12 cellular contexts compared by ENCODE assay signal in the genomic region with DNA sequence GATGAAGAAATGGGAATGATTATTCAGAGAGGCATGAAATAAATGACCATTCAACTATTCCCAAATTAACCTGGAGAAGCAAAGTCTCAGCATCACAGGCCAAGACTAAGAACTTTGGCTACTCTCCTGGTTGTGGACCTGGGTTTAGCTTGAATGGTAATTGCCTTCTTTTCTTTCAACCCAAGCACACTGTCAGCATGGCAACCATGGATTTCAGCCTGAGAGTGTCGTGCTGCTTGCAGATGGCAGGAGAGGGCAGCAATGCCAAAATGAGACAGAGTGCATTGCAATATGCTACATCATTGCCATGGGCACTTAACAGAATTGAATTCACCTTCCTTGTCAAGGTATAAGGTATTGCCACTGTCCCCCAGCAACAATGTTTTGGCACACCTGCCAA.
A peak's percentile ranks its signal among the peaks of the same experiment; 100 is the strongest.
DNase-seq lines count a peak whose midpoint lies in the region; ATAC-seq lines count a peak whose summit lies in the region.
"Had no signal": no experiment of that assay in that cellular context is flagged by ENCODE, and none has a peak within 500 bp of the region (broad histone marks: within the 10 kb centered on the region; RNA-seq: fewer than 3 reads in every experiment).

No MANE protein-coding gene starts in this region.

- ATAC-seq in T-cell (replicated peaks in 1 of 4) = no peak

- H3K9me3 Mint-ChIP-seq in T-cell = peaks cover 0 to 17% (median 0%) of the 10 kb centered on the region in 3 donors
- H3K9me3 Mint-ChIP-seq: IgD-negative memory B cell had no signal

- CTCF ChIA-PET in T-cell (lab: Charles Lee) = no interaction called here

- no peaks in the 10 kb centered on the region for H3K27me3 Mint-ChIP-seq in T-cell
- H3K27me3 Mint-ChIP-seq: CD4-positive, alpha-beta T cell; IgD-negative memory B cell had no signal

- H3K4me1 Mint-ChIP-seq in T-cell = no peaks in the 10 kb centered on the region
- H3K4me1 Mint-ChIP-seq: IgD-negative memory B cell had no signal

- no peak overlapping the region for H3K4me3 Mint-ChIP-seq in T-cell
- H3K4me3 Mint-ChIP-seq: CD4-positive, alpha-beta T cell; IgD-negative memory B cell had no signal

- H3K36me3 Mint-ChIP-seq in T-cell = no peaks in the 10 kb centered on the region
- H3K36me3 Mint-ChIP-seq: IgD-negative memory B cell had no signal

- H3K27ac Mint-ChIP-seq in T-cell = no peak overlapping the region
- H3K27ac Mint-ChIP-seq: CD4-positive, alpha-beta T cell; IgD-negative memory B cell had no signal

- POLR2A ChIA-PET in T-cell (lab: Charles Lee) = no interaction called here

- DNase-seq in NCI-H2171 treated with DMSO at 0.1 percent for 48 hours (lab: John Stamatoyannopoulos, UW) = peak; percentile 0
- DNase-seq in NCI-H2171 (lab: John Stamatoyannopoulos, UW) = no peak
- DNase-seq in cerebellar nuclear complex (lab: John Stamatoyannopoulos, UW) = peak; percentile 9 to 26
- DNase-seq in midbrain (lab: John Stamatoyannopoulos, UW) = peak; percentile 26
- DNase-seq in NCI-H748 treated with DMSO at 0.1 percent for 48 hours (lab: John Stamatoyannopoulos, UW) = no peak
- no peak for DNase-seq in T-cell
- DNase-seq in stimulated activated CD4-positive, alpha-beta T cell treated with anti-CD3 and anti-CD28 coated beads, Interleukin-15, amount 100 ng/mL, for 24 hours = no peak
- DNase-seq: AML-193; Calu3; CD4-positive, alpha-beta T cell; DMS 273 treated with DMSO at 0.1 percent for 48 hours had no signal

Comparison
In these comparisons a context has a peak if more than half of its experiments do, and no peak if none do; other contexts are left out.
1. DNase-seq: peak in NCI-H2171 treated with DMSO at 0.1 percent for 48 hours (single experiment), cerebellar nuclear complex (2 of 2) and midbrain (single experiment); none in NCI-H2171 (single experiment), NCI-H748 treated with DMSO at 0.1 percent for 48 hours (single experiment), T-cell (0 of 34) and stimulated activated CD4-positive, alpha-beta T cell treated with anti-CD3 and anti-CD28 coated beads, Interleukin-15, amount 100 ng/mL, for 24 hours (single experiment).